In genomic region chr7:7516156-7516555, GRCh38 we compare ENCODE assay signal across 28 cellular contexts. TPM values are rescaled to one million over a fixed set of nuclear protein-coding genes. Genes with fewer than 3 reads are reported as not detected.
"Had no signal": no experiment of that assay in that cellular context is flagged by ENCODE, and none has a peak within 500 bp of the region (broad histone marks: within the 10 kb centered on the region; RNA-seq: fewer than 3 reads in every experiment).

No MANE protein-coding gene starts in this region.

- H3K9me3 ChIP-seq: breast epithelium, left lung, lower lobe of right lung, right atrium auricular region, spleen, thoracic aorta, vagina had no signal

- H3K4me1 ChIP-seq: breast epithelium, left lung, lower lobe of right lung, neural progenitor cell, parathyroid adenoma, right atrium auricular region, spleen, vagina had no signal

- FAIRE-seq: frontal cortex had no signal

- H3K27ac ChIP-seq: breast epithelium, left lung, lower lobe of right lung, neural progenitor cell, parathyroid adenoma, right atrium auricular region, spleen, thoracic aorta, vagina had no signal

- H3K4me2 ChIP-seq: neural progenitor cell had no signal

- DNase-seq: activated CD4-positive, alpha-beta memory T cell treated with anti-CD3 and anti-CD28 coated beads, Interleukin-2, amount 10 ng/mL, durations not matched to agents 7 days and 5 days; activated CD4-positive, alpha-beta T cell treated with anti-CD3 and anti-CD28 coated beads for 1 hour; activated CD4-positive, alpha-beta T cell treated with anti-CD3 and anti-CD28 coated beads, Interleukin-2, amount 10 ng/mL, durations not matched to agents 7 days and 5 days; activated CD8-positive, alpha-beta memory T cell treated with anti-CD3 and anti-CD28 coated beads, Interleukin-2, amount 50 U/mL, for 48 hours; activated gamma-delta T cell treated with Interleukin-2 at 50 U/mL for 16 hours; activated naive CD4-positive, alpha-beta T cell treated with anti-CD3 and anti-CD28 coated beads, Interleukin-2, amount 50 U/mL, for 16 hours; activated T-cell treated with anti-CD3 and anti-CD28 coated beads, Interleukin-2, amount 50 U/mL, for 4 hours; central memory CD4-positive, alpha-beta T cell; dermis blood vessel endothelial cell; effector CD8-positive, alpha-beta T cell; kidney glomerular epithelial cell; left lung; lower lobe of right lung; mesenchymal stem cell; natural killer cell; occipital lobe; spleen; stimulated activated naive CD4-positive, alpha-beta T cell had no signal

- H3K9ac ChIP-seq: neural progenitor cell, parathyroid adenoma had no signal

- H3K36me3 ChIP-seq: breast epithelium, left lung, lower lobe of right lung, neural progenitor cell, right atrium auricular region, spleen, thoracic aorta, vagina had no signal

- ATAC-seq: activated T-cell treated with anti-CD3 and anti-CD28 coated beads, Interleukin-2, amount 50 U/mL, for 4 hours; activated T-helper 17 cell treated with anti-CD3 and anti-CD28 coated beads, Interleukin-2, amount 50 U/mL, for 72 hours; left lung; lower lobe of right lung; natural killer cell had no signal

- H3K27me3 ChIP-seq: breast epithelium, left lung, neural progenitor cell, right atrium auricular region, spleen, vagina had no signal

- H3K4me3 ChIP-seq: breast epithelium, left lung, lower lobe of right lung, neural progenitor cell, right atrium auricular region, spleen, thoracic aorta, vagina had no signal

RNA-seq across cellular contexts. Expression of gene COL28A1, which starts 19.5 kb away (rescaled TPM):
- total RNA-seq: activated CD4-positive, alpha-beta memory T cell treated with anti-CD3 and anti-CD28 coated beads, Interleukin-2, amount 10 ng/mL, durations not matched to agents 7 days and 5 days; activated CD4-positive, alpha-beta T cell treated with anti-CD3 and anti-CD28 coated beads, Interleukin-2, amount 10 ng/mL, durations not matched to agents 7 days and 5 days; pulmonary artery endothelial cell; T-helper 1 cell treated with Interleukin-12 subunit alpha and Interleukin-12 subunit beta and Interleukin-4 antibody, amounts not matched to agents 30 ng/mL and 1 ng/mL, for 36 hours had no signal
